ENCODE assay signal across 15 cellular contexts in genomic region chr11:120109531-120109930, GRCh38. TPM values are rescaled to one million over a fixed set of nuclear protein-coding genes. Genes with fewer than 3 reads are reported as not detected.
A peak's percentile ranks its signal among the peaks of the same experiment; 100 is the strongest.
DNase-seq lines count a peak whose midpoint lies in the region; ATAC-seq and TF ChIP-seq lines count a peak whose summit lies in the region.
"Had no signal": no experiment of that assay in that cellular context is flagged by ENCODE, and none has a peak within 500 bp of the region (broad histone marks: within the 10 kb centered on the region; RNA-seq: fewer than 3 reads in every experiment).

No MANE protein-coding gene starts in this region.

- H3K9me3 Mint-ChIP-seq in type B pancreatic cell: no peaks in the 10 kb centered on the region
- H3K9me3 Mint-ChIP-seq: CD4-positive, alpha-beta memory T cell had no signal

- DNase-seq in NCI-H2227 treated with DMSO at 0.1 percent for 48 hours (lab: John Stamatoyannopoulos, UW) (peak; percentile 76), RWPE2 (ENCODE audit: low spot score) (no peak), foreskin keratinocyte (no peak), type B pancreatic cell (ENCODE audit: extremely low spot score, unreplicated experiment) (no peak), EL (no peak), left cardiac atrium (no peak)
- DNase-seq in stimulated activated CD4-positive, alpha-beta T cell treated with anti-CD3 and anti-CD28 coated beads, Interleukin-4, amount 100 ng/mL, for 4 hours: no peak
- DNase-seq: BE2C; CD4-positive, alpha-beta memory T cell had no signal

- intact Hi-C loops in left cardiac atrium (cut with DNase I): loop anchor here (5.0 to 10.0 kb wide), 4 partner anchors 427 to 627 kb away; no protein-coding TSS in a partner anchor

- no peak overlapping the region for H3K4me3 ChIP-seq in RWPE2 (ENCODE audit: severe bottlenecking)
- H3K4me3 ChIP-seq: A549, GM12878, HAP-1 had no signal

- H3K36me3 ChIP-seq in RWPE2 (ENCODE audit: low read depth): peaks cover 34% of the 10 kb centered on the region
- H3K36me3 ChIP-seq: BE2C, HAP-1 had no signal

- H3K4me1 Mint-ChIP-seq in type B pancreatic cell (ENCODE audit: unreplicated experiment): no peaks in the 10 kb centered on the region
- H3K4me1 Mint-ChIP-seq: CD4-positive, alpha-beta memory T cell had no signal

- H3K27me3 Mint-ChIP-seq in type B pancreatic cell: peaks cover 31% of the 10 kb centered on the region

- no peaks in the 10 kb centered on the region for H3K27me3 ChIP-seq in RWPE2 (ENCODE audit: insufficient read depth, poor library complexity, severe bottlenecking)
- H3K27me3 ChIP-seq in foreskin keratinocyte: peaks cover 15% of the 10 kb centered on the region
- H3K27me3 ChIP-seq: BE2C had no signal

- H3K27ac ChIP-seq in RWPE2 (ENCODE audit: poor library complexity, severe bottlenecking) (no peak overlapping the region), foreskin keratinocyte (no peak overlapping the region)
- H3K27ac ChIP-seq: A549, C4-2B had no signal

- no peaks in the 10 kb centered on the region for H3K36me3 Mint-ChIP-seq in type B pancreatic cell
- H3K36me3 Mint-ChIP-seq: CD4-positive, alpha-beta memory T cell had no signal

- peak overlapping the region; percentile 9 for H3K27ac Mint-ChIP-seq in type B pancreatic cell
- H3K27ac Mint-ChIP-seq: CD4-positive, alpha-beta memory T cell had no signal

- no peak for TF ChIP-seq CTCF in RWPE2 (IDR thresholded peaks at IDR 0.05; ENCODE audit: poor library complexity, severe bottlenecking)
- TF ChIP-seq CTCF in foreskin keratinocyte (conservative IDR thresholded peaks at IDR 0.05): no peak
- no peak for TF ChIP-seq CTCF in type B pancreatic cell (conservative IDR thresholded peaks at IDR 0.05)

- H3K4me1 ChIP-seq in RWPE2 (ENCODE audit: insufficient read depth, poor library complexity, severe bottlenecking) (no peaks in the 10 kb centered on the region), foreskin keratinocyte (no peaks in the 10 kb centered on the region)
- H3K4me1 ChIP-seq: A549, HAP-1 had no signal

- H3K4me3 Mint-ChIP-seq in type B pancreatic cell: no peak overlapping the region
- H3K4me3 Mint-ChIP-seq: CD4-positive, alpha-beta memory T cell had no signal

- ATAC-seq in RWPE2 (ENCODE audit: low read depth) (peak; percentile 3; the same call in 1 of the 3 replicates), foreskin keratinocyte (peak; percentile 1), left cardiac atrium (no peak)
- ATAC-seq: A549, GM12878, HepG2 had no signal

- no peaks in the 10 kb centered on the region for H3K9me3 ChIP-seq in RWPE2 (ENCODE audit: severe bottlenecking)
- H3K9me3 ChIP-seq: A549, BE2C, HAP-1 had no signal

RNA-seq across cellular contexts. Expression of gene TRIM29, which starts 28.4 kb away (rescaled TPM):
- 177 and 190 TPM in 2 replicates for total RNA-seq in foreskin keratinocyte
- 211 and 233 TPM in 2 replicates for polyA plus RNA-seq in foreskin keratinocyte
- total RNA-seq in type B pancreatic cell (ENCODE audit: low replicate concordance): 56.7 and 207 TPM in 2 replicates
- total RNA-seq in left cardiac atrium: under 1 TPM in 1 of 2 donors, not detected in 1; 0.50 TPM
- total RNA-seq: CD4-positive, alpha-beta memory T cell; G401; GM12878 had no signal
- polyA plus RNA-seq: CD4-positive, alpha-beta memory T cell had no signal

Comparison
In these comparisons a context has a peak if more than half of its experiments do, and no peak if none do; other contexts are left out.
1. ATAC-seq: peak in RWPE2 (single experiment) and foreskin keratinocyte (single experiment); none in left cardiac atrium (0 of 2).
2. RNA of gene TRIM29, which starts 28.4 kb away (total RNA-seq): 177 to 190 TPM in foreskin keratinocyte and 56.7 to 207 TPM in type B pancreatic cell; 0.50 TPM in left cardiac atrium; every median in the first group is over 10 times any median in the second.